Comparison of ENCODE assay signal across 16 cellular contexts in genomic region chr5:36978196-36978595, GRCh38.
A peak's percentile ranks its signal among the peaks of the same experiment; 100 is the strongest.
DNase-seq lines count a peak whose midpoint lies in the region; ATAC-seq and TF ChIP-seq lines count a peak whose summit lies in the region.
"Had no signal": no experiment of that assay in that cellular context is flagged by ENCODE, and none has a peak within 500 bp of the region (broad histone marks: within the 10 kb centered on the region; RNA-seq: fewer than 3 reads in every experiment).

No MANE protein-coding gene starts in this region.

- no peak for ATAC-seq in activated T-cell treated with anti-CD3 and anti-CD28 coated beads, Interleukin-2, amount 50 U/mL, for 72 hours (replicated peaks in 1 of 2)
- ATAC-seq in natural killer cell = no peak
- no peak for ATAC-seq in natural killer cell treated with Interleukin-12 subunit alpha and Interleukin-12 subunit beta and Interleukin-15 and Interleukin-18, amount 100 ng/mL, for 72 hours
- no peak for ATAC-seq in memory B cell (ENCODE audit: low read depth)
- ATAC-seq: A549, HepG2 had no signal

- peaks cover 17% of the 10 kb centered on the region for H3K4me1 Mint-ChIP-seq in activated T-cell treated with anti-CD3 and anti-CD28 coated beads, Interleukin-2, amount 50 U/mL, for 72 hours (ENCODE audit: low read depth)
- peaks cover 44 to 49% of the 10 kb centered on the region in 2 donors for H3K4me1 Mint-ChIP-seq in natural killer cell
- peaks cover 21 to 32% of the 10 kb centered on the region in 2 donors for H3K4me1 Mint-ChIP-seq in natural killer cell treated with Interleukin-12 subunit alpha and Interleukin-12 subunit beta and Interleukin-15 and Interleukin-18, amount 100 ng/mL, for 72 hours (ENCODE audit: low read depth in 2 of 2)
- H3K4me1 Mint-ChIP-seq in memory B cell = peaks cover 7% of the 10 kb centered on the region
- H3K4me1 Mint-ChIP-seq in nephron progenitor cell = no peaks in the 10 kb centered on the region

- peaks cover 16 to 39% of the 10 kb centered on the region in 2 donors for H3K36me3 Mint-ChIP-seq in activated T-cell treated with anti-CD3 and anti-CD28 coated beads, Interleukin-2, amount 50 U/mL, for 72 hours (ENCODE audit: insufficient read depth in 2 of 2)
- H3K36me3 Mint-ChIP-seq in natural killer cell = peaks cover 13% of the 10 kb centered on the region
- H3K36me3 Mint-ChIP-seq in natural killer cell treated with Interleukin-12 subunit alpha and Interleukin-12 subunit beta and Interleukin-15 and Interleukin-18, amount 100 ng/mL, for 72 hours = peaks cover 33% of the 10 kb centered on the region
- H3K36me3 Mint-ChIP-seq in memory B cell = peaks cover 35% of the 10 kb centered on the region
- H3K36me3 Mint-ChIP-seq in nephron progenitor cell (ENCODE audit: low read depth) = peaks cover 58% of the 10 kb centered on the region

- DNase-seq in activated T-cell treated with anti-CD3 and anti-CD28 coated beads, Interleukin-2, amount 50 U/mL, for 72 hours = no peak
- DNase-seq in activated T-cell treated with anti-CD3 and anti-CD28 coated beads, Interleukin-2, amount 50 U/mL, for 1 hour = no peak
- DNase-seq in natural killer cell (no peak), memory B cell (ENCODE audit: low spot score in 2 of 2) (no peak), nephron progenitor cell (no peak)
- no peak for DNase-seq in natural killer cell treated with Interleukin-12 subunit alpha and Interleukin-12 subunit beta and Interleukin-15 and Interleukin-18, amount 100 ng/mL, for 72 hours (ENCODE audit: low spot score)
- no peak for DNase-seq in activated effector memory CD4-positive, alpha-beta T cell treated with anti-CD3 and anti-CD28 coated beads, Interleukin-2, amount 50 U/mL, for 16 hours
- DNase-seq: AML-193; Caco-2; CD4-positive, alpha-beta T cell; GM23248; HCEC 1CT; HFFc6 had no signal

- TF ChIP-seq CTCF in natural killer cell (IDR thresholded peaks at IDR 0.05) (no peak), nephron progenitor cell (IDR thresholded peaks at IDR 0.05) (no peak)

- peak overlapping the region; percentile 85 for H3K27ac Mint-ChIP-seq in activated T-cell treated with anti-CD3 and anti-CD28 coated beads, Interleukin-2, amount 50 U/mL, for 72 hours
- H3K27ac Mint-ChIP-seq in natural killer cell (peak overlapping the region; percentile 19 to 57), memory B cell (no peak overlapping the region), nephron progenitor cell (no peak overlapping the region)
- H3K27ac Mint-ChIP-seq in natural killer cell treated with Interleukin-12 subunit alpha and Interleukin-12 subunit beta and Interleukin-15 and Interleukin-18, amount 100 ng/mL, for 72 hours = peak overlapping the region in 1 of 2 donors; percentile 40
- H3K27ac Mint-ChIP-seq: CD4-positive, alpha-beta T cell; HFFc6 had no signal

- H3K27me3 Mint-ChIP-seq in activated T-cell treated with anti-CD3 and anti-CD28 coated beads, Interleukin-2, amount 50 U/mL, for 72 hours (ENCODE audit: low read depth) = no peaks in the 10 kb centered on the region
- H3K27me3 Mint-ChIP-seq in natural killer cell (ENCODE audit: low read depth in 2 of 2) (no peaks in the 10 kb centered on the region), memory B cell (no peaks in the 10 kb centered on the region), nephron progenitor cell (ENCODE audit: low read depth, poor library complexity) (no peaks in the 10 kb centered on the region)
- no peaks in the 10 kb centered on the region for H3K27me3 Mint-ChIP-seq in natural killer cell treated with Interleukin-12 subunit alpha and Interleukin-12 subunit beta and Interleukin-15 and Interleukin-18, amount 100 ng/mL, for 72 hours
- H3K27me3 Mint-ChIP-seq: CD4-positive, alpha-beta T cell; IgD-negative memory B cell had no signal

- intact Hi-C loops in natural killer cell (cut with micrococcal nuclease) = no loop called here

- H3K4me3 Mint-ChIP-seq in activated T-cell treated with anti-CD3 and anti-CD28 coated beads, Interleukin-2, amount 50 U/mL, for 72 hours = no peak overlapping the region
- no peak overlapping the region for H3K4me3 Mint-ChIP-seq in natural killer cell
- no peak overlapping the region for H3K4me3 Mint-ChIP-seq in natural killer cell treated with Interleukin-12 subunit alpha and Interleukin-12 subunit beta and Interleukin-15 and Interleukin-18, amount 100 ng/mL, for 72 hours
- peak overlapping the region; percentile 8 for H3K4me3 Mint-ChIP-seq in memory B cell
- H3K4me3 Mint-ChIP-seq in nephron progenitor cell = no peak overlapping the region
- H3K4me3 Mint-ChIP-seq: CD4-positive, alpha-beta T cell; HFFc6 had no signal

- H3K9me3 Mint-ChIP-seq in activated T-cell treated with anti-CD3 and anti-CD28 coated beads, Interleukin-2, amount 50 U/mL, for 72 hours = peaks cover 2 to 11% of the 10 kb centered on the region in 2 donors
- H3K9me3 Mint-ChIP-seq in natural killer cell = peaks cover 2 to 3% of the 10 kb centered on the region in 2 donors
- peaks cover 2% of the 10 kb centered on the region for H3K9me3 Mint-ChIP-seq in natural killer cell treated with Interleukin-12 subunit alpha and Interleukin-12 subunit beta and Interleukin-15 and Interleukin-18, amount 100 ng/mL, for 72 hours
- peaks cover 5% of the 10 kb centered on the region for H3K9me3 Mint-ChIP-seq in memory B cell
- peaks cover 28% of the 10 kb centered on the region for H3K9me3 Mint-ChIP-seq in nephron progenitor cell
- H3K9me3 Mint-ChIP-seq: CD4-positive, alpha-beta T cell had no signal

Comparison
In these comparisons a context has a peak if more than half of its experiments do, and no peak if none do; other contexts are left out.
1. H3K27ac Mint-ChIP-seq: peak in activated T-cell treated with anti-CD3 and anti-CD28 coated beads, Interleukin-2, amount 50 U/mL, for 72 hours (single experiment) and natural killer cell (2 of 2); none in memory B cell (single experiment) and nephron progenitor cell (single experiment).